ENCODE assay signal across 10 cellular contexts in the genomic region with DNA sequence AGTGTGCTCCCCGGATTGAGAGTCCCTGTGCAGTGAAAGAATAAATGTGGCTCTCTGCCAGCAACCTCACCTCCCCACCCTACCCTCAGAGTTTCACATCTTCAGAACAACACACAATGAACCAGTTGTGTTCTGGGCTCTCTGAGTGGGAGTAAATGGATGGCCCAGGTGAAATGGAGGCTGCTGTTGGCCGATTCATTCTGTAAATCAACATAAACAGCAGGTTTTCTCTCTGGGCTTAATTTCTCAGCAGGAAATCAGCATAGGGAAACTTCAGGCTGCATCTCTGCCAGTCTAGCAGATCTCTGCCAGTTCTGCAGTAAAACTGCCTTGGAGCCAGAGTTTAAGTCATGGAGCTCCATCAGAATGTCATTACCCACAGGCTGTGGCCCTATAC. TPM values are rescaled to one million over a fixed set of nuclear protein-coding genes. Genes with fewer than 3 reads are reported as not detected.
A peak's percentile ranks its signal among the peaks of the same experiment; 100 is the strongest.
DNase-seq lines count a peak whose midpoint lies in the region; ATAC-seq, FAIRE-seq and TF ChIP-seq lines count a peak whose summit lies in the region.
"Had no signal": no experiment of that assay in that cellular context is flagged by ENCODE, and none has a peak within 500 bp of the region (broad histone marks: within the 10 kb centered on the region; RNA-seq: fewer than 3 reads in every experiment).

No MANE protein-coding gene starts in this region.

- H3K4me3 ChIP-seq in dorsolateral prefrontal cortex (no peak overlapping the region), colonic mucosa (no peak overlapping the region)
- H3K4me3 ChIP-seq: skin epidermis had no signal

- CTCF ChIA-PET in T-cell (lab: Charles Lee) = no interaction called here

- DNase-seq in activated T-cell treated with anti-CD3 and anti-CD28 coated beads, Interleukin-2, amount 50 U/mL, for 24 hours = no peak
- DNase-seq in activated T-cell treated with anti-CD3 and anti-CD28 coated beads, Interleukin-2, amount 50 U/mL, for 1 hour = no peak
- DNase-seq in T-cell = no peak
- DNase-seq in dorsolateral prefrontal cortex = peak in 1 of 10 donors; percentile 22
- DNase-seq in stimulated activated naive CD8-positive, alpha-beta T cell treated with anti-CD3 and anti-CD28 coated beads, Interleukin-15, Interleukin-2, amounts not matched to agents 100 U/mL and 50 U/mL, for 24 hours = no peak
- no peak for DNase-seq in colonic mucosa
- no peak for DNase-seq in COLO668 (lab: John Stamatoyannopoulos, UW; ENCODE audit: unreplicated experiment)
- DNase-seq in HTR-8/SVneo (ENCODE audit: insufficient read length, low spot score) = no peak
- DNase-seq: NCI-H1105 treated with DMSO at 0.1 percent for 48 hours had no signal

- H3K9ac ChIP-seq in colonic mucosa (ENCODE audit: low read depth in 2 of 2, low read length in 2 of 2) = no peak overlapping the region

- peaks cover 3% of the 10 kb centered on the region for H3K4me1 ChIP-seq in colonic mucosa

- H3K36me3 ChIP-seq in colonic mucosa = no peaks in the 10 kb centered on the region

- POLR2A ChIA-PET in T-cell (lab: Charles Lee) = no interaction called here

- H3K27ac ChIP-seq in dorsolateral prefrontal cortex (peak overlapping the region in 54 of 59 donors; percentile 1 to 94 (median 75)), colonic mucosa (no peak overlapping the region)

- no peaks in the 10 kb centered on the region for H3K9me3 Mint-ChIP-seq in activated T-cell treated with anti-CD3 and anti-CD28 coated beads, Interleukin-2, amount 50 U/mL, for 24 hours
- H3K9me3 Mint-ChIP-seq in T-cell = no peaks in the 10 kb centered on the region

- H3K4me3 Mint-ChIP-seq in activated T-cell treated with anti-CD3 and anti-CD28 coated beads, Interleukin-2, amount 50 U/mL, for 24 hours = peak overlapping the region; percentile 4
- H3K4me3 Mint-ChIP-seq in T-cell = peak overlapping the region in 1 of 3 donors; percentile 8

- TF ChIP-seq CTCF in dorsolateral prefrontal cortex (IDR thresholded peaks at IDR 0.05 in 54 of 56, conservative IDR thresholded peaks at IDR 0.05 in 2 of 56; ENCODE audit: low read depth in 1 of 56, partially characterized antibody in 56 of 56) (no peak), colonic mucosa (IDR thresholded peaks at IDR 0.05) (no peak)

- no peaks in the 10 kb centered on the region for H3K9me3 ChIP-seq in colonic mucosa

- peaks cover 77% of the 10 kb centered on the region for H3K36me3 Mint-ChIP-seq in activated T-cell treated with anti-CD3 and anti-CD28 coated beads, Interleukin-2, amount 50 U/mL, for 24 hours (ENCODE audit: low read depth)
- peaks cover 26% of the 10 kb centered on the region for H3K36me3 Mint-ChIP-seq in T-cell

- H3K27me3 Mint-ChIP-seq in activated T-cell treated with anti-CD3 and anti-CD28 coated beads, Interleukin-2, amount 50 U/mL, for 24 hours = no peaks in the 10 kb centered on the region
- H3K27me3 Mint-ChIP-seq in T-cell = no peaks in the 10 kb centered on the region

- FAIRE-seq in HTR-8/SVneo (lab: Jason Lieb, UNC) = no peak

- ATAC-seq in T-cell (replicated peaks in 1 of 4) = peak in 1 of 4 experiments; percentile 48
- ATAC-seq in stimulated activated naive CD8-positive, alpha-beta T cell treated with anti-CD3 and anti-CD28 coated beads, Interleukin-15, Interleukin-2, amounts not matched to agents 100 U/mL and 50 U/mL, for 24 hours = peak; percentile 39

- H3K27me3 ChIP-seq in dorsolateral prefrontal cortex = no peaks in the 10 kb centered on the region
- no peaks in the 10 kb centered on the region for H3K27me3 ChIP-seq in colonic mucosa

- intact Hi-C loops in dorsolateral prefrontal cortex (cut with DNase I) = no loop called here
- intact Hi-C loops in colonic mucosa (cut with DNase I) = no loop called here

- H3K4me1 Mint-ChIP-seq in activated T-cell treated with anti-CD3 and anti-CD28 coated beads, Interleukin-2, amount 50 U/mL, for 24 hours (ENCODE audit: low read depth) = peaks cover 70% of the 10 kb centered on the region
- peaks cover 10 to 49% (median 44%) of the 10 kb centered on the region in 3 donors for H3K4me1 Mint-ChIP-seq in T-cell

- H3K27ac Mint-ChIP-seq in activated T-cell treated with anti-CD3 and anti-CD28 coated beads, Interleukin-2, amount 50 U/mL, for 24 hours = peak overlapping the region; percentile 87
- H3K27ac Mint-ChIP-seq in T-cell = peak overlapping the region; percentile 74 to 78

RNA-seq across cellular contexts. Expression of gene FURIN, which starts 54.6 kb away (rescaled TPM):
- total RNA-seq in T-cell = 10 to 100 TPM; 52.8 to 74.0 (median 61.4) TPM
- 10 to 100 TPM; 28.0 to 73.1 (median 40.8) TPM for total RNA-seq in dorsolateral prefrontal cortex
- 10 to 100 TPM; 72.3 to 82.5 TPM for total RNA-seq in colonic mucosa
